ENCODE assay signal across 18 cellular contexts in genomic region chr17:80519091-80519781, GRCh38. TPM values are rescaled to one million over a fixed set of nuclear protein-coding genes. Genes with fewer than 3 reads are reported as not detected.
DNase-seq lines count a peak whose midpoint lies in the region; ATAC-seq, FAIRE-seq and TF ChIP-seq lines count a peak whose summit lies in the region.
"Had no signal": no experiment of that assay in that cellular context is flagged by ENCODE, and none has a peak within 500 bp of the region (broad histone marks: within the 10 kb centered on the region; RNA-seq: fewer than 3 reads in every experiment).

No MANE protein-coding gene starts in this region.

- H3K36me3 ChIP-seq in WERI-Rb-1 (no peaks in the 10 kb centered on the region), endothelial cell of umbilical vein (ENCODE audit: control insufficient read depth in 2 of 2, extremely low read depth in 1 of 2, insufficient read depth in 2 of 2, low read length in 2 of 2) (no peaks in the 10 kb centered on the region), osteoblast (ENCODE audit: insufficient read depth, low read length) (no peaks in the 10 kb centered on the region), psoas muscle (ENCODE audit: insufficient read depth in 1 of 2, low read depth in 1 of 2) (no peaks in the 10 kb centered on the region), neural progenitor cell (no peaks in the 10 kb centered on the region)
- H3K36me3 ChIP-seq: BE2C, Peyer's patch, SJSA1 had no signal

- H4K20me1 ChIP-seq in endothelial cell of umbilical vein (replicated peaks; ENCODE audit: control insufficient read depth, extremely low read depth, insufficient read depth, low read length) = no peaks in the 10 kb centered on the region
- H4K20me1 ChIP-seq in osteoblast (ENCODE audit: insufficient read depth, low read length) = no peaks in the 10 kb centered on the region
- no peaks in the 10 kb centered on the region for H4K20me1 ChIP-seq in neural progenitor cell (ENCODE audit: low read depth)

- TF ChIP-seq CTCF in AG10803 (conservative IDR thresholded peaks at IDR 0.05; ENCODE audit: low read length) (no peak), WERI-Rb-1 (IDR thresholded peaks at IDR 0.05; ENCODE audit: low read depth, low read length) (no peak), endothelial cell of umbilical vein (IDR thresholded peaks at IDR 0.05; ENCODE audit: extremely low read depth in 1 of 2, insufficient read depth in 1 of 2, low read depth in 1 of 2, low read length in 2 of 2) (no peak), osteoblast (IDR thresholded peaks at IDR 0.05; ENCODE audit: extremely low read depth, low read depth, low read length) (no peak), psoas muscle (IDR thresholded peaks at IDR 0.05) (no peak), neural progenitor cell (IDR thresholded peaks at IDR 0.05) (no peak)

- peaks cover 9% of the 10 kb centered on the region for H3K4me1 ChIP-seq in endothelial cell of umbilical vein (ENCODE audit: control insufficient read depth, extremely low read depth, insufficient read depth, low read length)
- H3K4me1 ChIP-seq in osteoblast (ENCODE audit: insufficient read depth, low read length) = no peaks in the 10 kb centered on the region
- H3K4me1 ChIP-seq in psoas muscle = no peaks in the 10 kb centered on the region
- H3K4me1 ChIP-seq in neural progenitor cell = no peaks in the 10 kb centered on the region
- H3K4me1 ChIP-seq: Peyer's patch had no signal

- dilution Hi-C loops in endothelial cell of umbilical vein (cut with MboI; ENCODE audit: extremely low pct_ligation_motif_present, low sequenced_read_pairs) = no loop called here

- peak; percentile 9 for DNase-seq in AG10803 (ENCODE audit: low read depth)
- DNase-seq in WERI-Rb-1 = peak; percentile 91
- peak; percentile 65 for DNase-seq in endothelial cell of umbilical vein (ENCODE audit: low read depth, low spot score)
- DNase-seq in osteoblast (ENCODE audit: insufficient read length, low spot score, missing footprints) = peak; percentile 55
- DNase-seq in psoas muscle = no peak
- DNase-seq in neural progenitor cell (ENCODE audit: low spot score) = no peak
- no peak for DNase-seq in activated CD8-positive, alpha-beta memory T cell treated with anti-CD3 and anti-CD28 coated beads for 24 hours
- no peak for DNase-seq in midbrain (lab: John Stamatoyannopoulos, UW)
- DNase-seq: BE2C; CD4-positive, alpha-beta T cell; DMS53; HFFc6; NCI-H1417; NCI-H187 treated with DMSO at 0.1 percent for 48 hours; NCI-H526; Peyer's patch had no signal

- H3K27ac ChIP-seq in WERI-Rb-1 (peak overlapping the region; percentile 83), endothelial cell of umbilical vein (ENCODE audit: insufficient read depth, low read depth, low read length) (no peak overlapping the region), osteoblast (ENCODE audit: low read depth, low read length) (no peak overlapping the region), psoas muscle (no peak overlapping the region), neural progenitor cell (no peak overlapping the region)
- H3K27ac ChIP-seq: Peyer's patch, SJSA1 had no signal

- WGBS in psoas muscle, 3 donors = 23 to 28% (median 24%) methylated on average over 7 of the region's 7 CpGs

- ATAC-seq in psoas muscle = no peak

- no peak overlapping the region for H3K9ac ChIP-seq in endothelial cell of umbilical vein (replicated peaks; ENCODE audit: extremely low read depth, insufficient read depth, low read length)
- H3K9ac ChIP-seq in neural progenitor cell = no peak overlapping the region

- H3K9me1 ChIP-seq in endothelial cell of umbilical vein (replicated peaks; ENCODE audit: control insufficient read depth, extremely low read depth, insufficient read depth, low read length) = no peaks in the 10 kb centered on the region

- intact Hi-C loops in endothelial cell of umbilical vein (cut with micrococcal nuclease) = no loop called here
- intact Hi-C loops in psoas muscle (cut with DNase I) = no loop called here

- H3K36me3 Mint-ChIP-seq in neural progenitor cell = no peaks in the 10 kb centered on the region

- H3K27ac Mint-ChIP-seq in neural progenitor cell = no peak overlapping the region
- H3K27ac Mint-ChIP-seq: CD4-positive, alpha-beta T cell; HFFc6 had no signal

- H3K27me3 ChIP-seq in WERI-Rb-1 (ENCODE audit: insufficient read depth, low read depth, severe bottlenecking) (no peaks in the 10 kb centered on the region), endothelial cell of umbilical vein (ENCODE audit: control insufficient read depth in 2 of 2, insufficient read depth in 2 of 2, low read length in 2 of 2) (peaks cover 0 to 5% of the 10 kb centered on the region in 2 experiments), osteoblast (ENCODE audit: insufficient read depth, low read length) (peaks cover 3% of the 10 kb centered on the region), psoas muscle (ENCODE audit: insufficient read depth in 3 of 3, low read length in 2 of 3) (peaks cover 0 to 12% (median 4%) of the 10 kb centered on the region in 3 donors), neural progenitor cell (peaks cover 25% of the 10 kb centered on the region)
- H3K27me3 ChIP-seq: BE2C, Peyer's patch, SJSA1 had no signal

- H3K27me3 Mint-ChIP-seq in neural progenitor cell (ENCODE audit: insufficient read depth, low read depth) = peaks cover 11% of the 10 kb centered on the region

- H3K4me3 ChIP-seq in AG10803 (ENCODE audit: low read length) (no peak overlapping the region), WERI-Rb-1 (ENCODE audit: low read depth, low read length) (0 out of 2 replicates have a peak overlapping the region, but pooled peaks have one; percentile 13), endothelial cell of umbilical vein (replicated peaks in 1 of 3; ENCODE audit: insufficient read depth in 1 of 3, low read depth in 1 of 3, low read length in 3 of 3) (no peak overlapping the region), osteoblast (ENCODE audit: insufficient read depth, low read length) (no peak overlapping the region), psoas muscle (no peak overlapping the region), neural progenitor cell (no peak overlapping the region)
- H3K4me3 ChIP-seq: Peyer's patch, SJSA1 had no signal

- peak; percentile 79 for FAIRE-seq in endothelial cell of umbilical vein (lab: Jason Lieb, UNC)
- FAIRE-seq: GM12891 had no signal

- H3K4me3 Mint-ChIP-seq in neural progenitor cell = no peak overlapping the region
- H3K4me3 Mint-ChIP-seq: CD4-positive, alpha-beta T cell; HFFc6 had no signal

- H3K79me2 ChIP-seq in endothelial cell of umbilical vein (ENCODE audit: control insufficient read depth, insufficient read depth, low read length) (no peaks in the 10 kb centered on the region), osteoblast (ENCODE audit: insufficient read depth, low read length) (no peaks in the 10 kb centered on the region), neural progenitor cell (ENCODE audit: low read depth) (no peaks in the 10 kb centered on the region)

- H3K9me3 ChIP-seq in WERI-Rb-1 (ENCODE audit: severe bottlenecking) (peaks cover 3% of the 10 kb centered on the region), endothelial cell of umbilical vein (replicated peaks; ENCODE audit: control insufficient read depth, insufficient read depth, low read length) (no peaks in the 10 kb centered on the region), osteoblast (ENCODE audit: low read depth, low read length) (no peaks in the 10 kb centered on the region), psoas muscle (no peaks in the 10 kb centered on the region), neural progenitor cell (ENCODE audit: low read depth) (no peaks in the 10 kb centered on the region)
- H3K9me3 ChIP-seq: BE2C, Peyer's patch, SJSA1 had no signal

- POLR2A ChIA-PET in endothelial cell of umbilical vein (lab: Charles Lee) = interaction anchor here (1.1 kb wide), 1 partner anchor 10 kb away, joined by 3 read pairs; no protein-coding TSS in a partner anchor

- H3K9me3 Mint-ChIP-seq in neural progenitor cell = no peaks in the 10 kb centered on the region
- H3K9me3 Mint-ChIP-seq: CD4-positive, alpha-beta T cell; HFFc6 had no signal

- H3K4me2 ChIP-seq in endothelial cell of umbilical vein (ENCODE audit: insufficient read depth, low read length) = no peak overlapping the region
- no peak overlapping the region for H3K4me2 ChIP-seq in osteoblast (ENCODE audit: insufficient read depth, low read length)
- no peak overlapping the region for H3K4me2 ChIP-seq in neural progenitor cell

- no TSS peak for BruUV-seq in endothelial cell of umbilical vein (replicated peaks; lab: Mats Ljungman, UMichigan)

- no peak for TF ChIP-seq POLR2A in endothelial cell of umbilical vein (IDR thresholded peaks at IDR 0.05; ENCODE audit: low read depth, low read length)

- CTCF ChIA-PET in endothelial cell of umbilical vein (lab: Charles Lee) = interaction anchor here (0.8 to 1.4 kb wide), 4 partner anchors 10 to 25 kb away, joined by 3 to 5 read pairs (median 3); partner anchors contain the start of gene RPTOR

- H3F3A ChIP-seq in neural progenitor cell (ENCODE audit: low read depth) = no peaks in the 10 kb centered on the region

- peaks cover 9% of the 10 kb centered on the region for H3K4me1 Mint-ChIP-seq in neural progenitor cell

- H2AFZ ChIP-seq in endothelial cell of umbilical vein (ENCODE audit: low read depth, low read length) (no peak overlapping the region), osteoblast (ENCODE audit: low read length) (no peak overlapping the region), neural progenitor cell (replicated peaks) (no peak overlapping the region)

RNA-seq across cellular contexts. Expression of gene RPTOR, which starts 25.4 kb away (rescaled TPM):
- 37.0 and 41.8 TPM in 2 replicates for total RNA-seq in endothelial cell of umbilical vein
- polyA plus RNA-seq in endothelial cell of umbilical vein = 10.7 and 11.5 TPM in 2 replicates
- polyA plus RNA-seq in endothelial cell of umbilical vein (2011; cell fraction: cytosol; rRNA removed) = 8.8 and 10.4 TPM in 2 replicates
- 23.5 and 24.7 TPM in 2 replicates for polyA plus RNA-seq in endothelial cell of umbilical vein (2011; cell fraction: nucleus; rRNA removed)
- 19.5 and 23.2 TPM in 2 replicates for polyA plus RNA-seq in endothelial cell of umbilical vein (2012)
- 27.7 and 39.0 TPM in 2 replicates for polyA minus RNA-seq in endothelial cell of umbilical vein
- polyA minus RNA-seq in endothelial cell of umbilical vein (2011; cell fraction: cytosol; rRNA and poly(A)+ RNA removed) = 19.4 TPM
- 58.5 and 61.8 TPM in 2 replicates for polyA minus RNA-seq in endothelial cell of umbilical vein (2011; cell fraction: nucleus; rRNA and poly(A)+ RNA removed)
- total RNA-seq in osteoblast = 26.5 and 27.9 TPM in 2 replicates
- 10 to 100 TPM; 32.5 to 82.2 (median 38.1) TPM for total RNA-seq in psoas muscle
- 10 to 100 TPM; 13.6 to 26.9 (median 17.1) TPM for polyA plus RNA-seq in psoas muscle
- total RNA-seq in neural progenitor cell (ENCODE audit: low replicate concordance) = 7.4 and 19.9 TPM in 2 replicates

RNA-seq across cellular contexts. Expression of gene NPTX1, which starts 42.8 kb away (rescaled TPM):
- not detected in 2 replicates for total RNA-seq in endothelial cell of umbilical vein
- polyA plus RNA-seq in endothelial cell of umbilical vein = 0.03 and 0.08 TPM in 2 replicates
- polyA plus RNA-seq in endothelial cell of umbilical vein (2011; cell fraction: cytosol; rRNA removed) = 0.04 and 0.05 TPM in 2 replicates
- polyA plus RNA-seq in endothelial cell of umbilical vein (2011; cell fraction: nucleus; rRNA removed) = 0.13 and 0.14 TPM in 2 replicates
- 0.07 TPM in 1 of 2 replicates, not detected in the other for polyA plus RNA-seq in endothelial cell of umbilical vein (2012)
- polyA minus RNA-seq in endothelial cell of umbilical vein = not detected in 2 replicates
- polyA minus RNA-seq in endothelial cell of umbilical vein (2011; cell fraction: cytosol; rRNA and poly(A)+ RNA removed) = 12.3 TPM
- 0.29 TPM in 1 of 2 replicates, not detected in the other for polyA minus RNA-seq in endothelial cell of umbilical vein (2011; cell fraction: nucleus; rRNA and poly(A)+ RNA removed)
- under 0.01 and 0.29 TPM in 2 replicates for total RNA-seq in osteoblast
- total RNA-seq in psoas muscle = under 1 TPM; 0.25 to 0.84 (median 0.61) TPM
- 1 to 10 TPM in 2 of 3 donors, under 1 TPM in 1; 0.30 to 1.3 (median 1.2) TPM for polyA plus RNA-seq in psoas muscle
- total RNA-seq in neural progenitor cell (ENCODE audit: low replicate concordance) = 2.6 and 3.8 TPM in 2 replicates

Comparison
In these comparisons a context has a peak if more than half of its experiments do, and no peak if none do; other contexts are left out.
1. DNase-seq: peak in AG10803 (single experiment), WERI-Rb-1 (single experiment), endothelial cell of umbilical vein (single experiment) and osteoblast (single experiment); none in psoas muscle (0 of 2), neural progenitor cell (single experiment), activated CD8-positive, alpha-beta memory T cell treated with anti-CD3 and anti-CD28 coated beads for 24 hours (single experiment) and midbrain (single experiment).